ENCODE assay signal across 22 cellular contexts in genomic region chr2:43023791-43024514, GRCh38.
A peak's percentile ranks its signal among the peaks of the same experiment; 100 is the strongest.
DNase-seq lines count a peak whose midpoint lies in the region; ATAC-seq, FAIRE-seq and TF ChIP-seq lines count a peak whose summit lies in the region.
"Had no signal": no experiment of that assay in that cellular context is flagged by ENCODE, and none has a peak within 500 bp of the region (broad histone marks: within the 10 kb centered on the region; RNA-seq: fewer than 3 reads in every experiment).

No MANE protein-coding gene starts in this region.

- H3K27me3 ChIP-seq in adipocyte (replicated peaks; ENCODE audit: control insufficient read depth, insufficient read depth, low read length) (no peaks in the 10 kb centered on the region), pancreas (no peaks in the 10 kb centered on the region), Karpas-422 (ENCODE audit: low read length) (no peaks in the 10 kb centered on the region), right atrium auricular region (no peaks in the 10 kb centered on the region), sigmoid colon (no peaks in the 10 kb centered on the region)
- H3K27me3 ChIP-seq: heart right ventricle had no signal

- no peaks in the 10 kb centered on the region for H3K9me2 ChIP-seq in Karpas-422 (replicated peaks; ENCODE audit: insufficient read depth, low read length)
- H3K9me2 ChIP-seq: SK-N-SH had no signal

- H3K4me1 ChIP-seq in adipocyte (ENCODE audit: control insufficient read depth, insufficient read depth, low read length) = peaks cover 12% of the 10 kb centered on the region
- H3K4me1 ChIP-seq in kidney (ENCODE audit: control insufficient read depth in 1 of 2, insufficient read depth in 1 of 2, low read depth in 1 of 2, low read length in 2 of 2) = peaks cover 3 to 4% of the 10 kb centered on the region in 2 donors
- H3K4me1 ChIP-seq in pancreas = peaks cover 8 to 21% (median 20%) of the 10 kb centered on the region in 3 donors
- H3K4me1 ChIP-seq in Karpas-422 (ENCODE audit: low read length) = no peaks in the 10 kb centered on the region
- H3K4me1 ChIP-seq in right atrium auricular region = peaks cover 0 to 40% of the 10 kb centered on the region in 2 donors
- H3K4me1 ChIP-seq in sigmoid colon = peaks cover 0 to 15% (median 11%) of the 10 kb centered on the region in 4 donors
- H3K4me1 ChIP-seq: psoas muscle had no signal

- no peak overlapping the region for H2AFZ ChIP-seq in Karpas-422 (ENCODE audit: low read length)

- CTCF ChIA-PET in Calu3 (lab: Charles Lee) = interaction anchor here (0.6 to 1.7 kb wide), 17 partner anchors 13 to 460 kb away, joined by 3 to 9 read pairs (median 4); partner anchors contain the start of gene ZFP36L2

- H3K4me1 Mint-ChIP-seq in Calu3 (ENCODE audit: low read depth, unreplicated experiment) = peaks cover 58% of the 10 kb centered on the region

- H3K36me3 ChIP-seq in adipocyte (ENCODE audit: control insufficient read depth, insufficient read depth, low read length, severe bottlenecking) (no peaks in the 10 kb centered on the region), kidney (ENCODE audit: control insufficient read depth in 1 of 2, insufficient read depth in 2 of 2, low read length in 2 of 2) (no peaks in the 10 kb centered on the region), pancreas (no peaks in the 10 kb centered on the region), Karpas-422 (ENCODE audit: insufficient read depth, low read length) (no peaks in the 10 kb centered on the region), right atrium auricular region (no peaks in the 10 kb centered on the region), sigmoid colon (no peaks in the 10 kb centered on the region)
- H3K36me3 ChIP-seq: heart right ventricle had no signal

- H3K9me3 Mint-ChIP-seq in Calu3 (ENCODE audit: low read depth, unreplicated experiment) = no peaks in the 10 kb centered on the region
- H3K9me3 Mint-ChIP-seq: type B pancreatic cell had no signal

- H3K27ac Mint-ChIP-seq in Calu3 (ENCODE audit: unreplicated experiment) = peak overlapping the region; percentile 62
- H3K27ac Mint-ChIP-seq: stimulated activated effector memory CD8-positive, alpha-beta T cell treated with anti-CD3 and anti-CD28 coated beads, Interleukin-12 subunit alpha, Interleukin-12 subunit beta, amount 100 ng/mL, for 72 hours; WTC11 had no signal

- no peak overlapping the region for H3K4me3 Mint-ChIP-seq in Calu3 (ENCODE audit: low read depth, unreplicated experiment)
- H3K4me3 Mint-ChIP-seq: activated T-cell treated with anti-CD3 and anti-CD28 coated beads, Interleukin-2, amount 50 U/mL, for 4 hours; stimulated activated effector memory CD8-positive, alpha-beta T cell treated with anti-CD3 and anti-CD28 coated beads, Interleukin-12 subunit alpha, Interleukin-12 subunit beta, amount 100 ng/mL, for 72 hours; type B pancreatic cell; WTC11 had no signal

- no peak for TF ChIP-seq POLR2A in sigmoid colon (IDR thresholded peaks at IDR 0.05)

- no peak for TF ChIP-seq EP300 in sigmoid colon (IDR thresholded peaks at IDR 0.05)

- H3K4me2 ChIP-seq in Karpas-422 (ENCODE audit: low read depth, low read length, poor library complexity, severe bottlenecking) = no peak overlapping the region
- H3K4me2 ChIP-seq: SK-N-SH had no signal

- H3K9me3 ChIP-seq in adipocyte (ENCODE audit: control insufficient read depth, low read length) (peaks cover 13% of the 10 kb centered on the region), kidney (ENCODE audit: control insufficient read depth in 1 of 2, low read length in 2 of 2) (peaks cover 0 to 8% of the 10 kb centered on the region in 2 donors), pancreas (no peaks in the 10 kb centered on the region), Karpas-422 (ENCODE audit: low read length) (peaks cover 6% of the 10 kb centered on the region), right atrium auricular region (peaks cover 0 to 13% of the 10 kb centered on the region in 2 donors), sigmoid colon (peaks cover 0 to 5% (median 0%) of the 10 kb centered on the region in 4 donors)
- H3K9me3 ChIP-seq: psoas muscle, SK-N-SH had no signal

- H4K20me1 ChIP-seq in Karpas-422 (ENCODE audit: insufficient read depth, low read depth, low read length) = no peaks in the 10 kb centered on the region

- no peaks in the 10 kb centered on the region for H3K79me2 ChIP-seq in Karpas-422 (ENCODE audit: low read length)

- ATAC-seq in pancreas = no peak

- H3K4me3 ChIP-seq in adipocyte (ENCODE audit: low read length) (no peak overlapping the region), kidney (ENCODE audit: low read length in 2 of 2) (no peak overlapping the region), pancreas (no peak overlapping the region), Karpas-422 (ENCODE audit: low read length) (no peak overlapping the region), right atrium auricular region (no peak overlapping the region), sigmoid colon (no peak overlapping the region)
- H3K4me3 ChIP-seq: heart right ventricle, psoas muscle had no signal

- H3K9ac ChIP-seq in adipocyte (ENCODE audit: low read length) (peak overlapping the region; percentile 4), kidney (ENCODE audit: low read length in 2 of 2) (no peak overlapping the region), Karpas-422 (ENCODE audit: low read length) (no peak overlapping the region)
- H3K9ac ChIP-seq: SK-N-SH had no signal

- FAIRE-seq in kidney (lab: Jason Lieb, UNC) (no peak), pancreas (lab: Jason Lieb, UNC) (no peak)
- FAIRE-seq: frontal cortex had no signal

- peaks cover 20% of the 10 kb centered on the region for H3K36me3 Mint-ChIP-seq in Calu3 (ENCODE audit: insufficient read depth, unreplicated experiment)
- H3K36me3 Mint-ChIP-seq: stimulated activated effector memory CD8-positive, alpha-beta T cell treated with anti-CD3 and anti-CD28 coated beads, Interleukin-12 subunit alpha, Interleukin-12 subunit beta, amount 100 ng/mL, for 72 hours had no signal

- BruUV-seq in Calu3 (replicated peaks; lab: Mats Ljungman, UMichigan) = no TSS peak

- intact Hi-C loops in Calu3 (cut with micrococcal nuclease; ENCODE audit: unreplicated experiment) = loop anchor here (1.0 to 2.0 kb wide), 4 partner anchors 19 to 460 kb away; no protein-coding TSS in a partner anchor
- intact Hi-C loops in kidney (cut with DNase I) = loop anchor here (5.0 kb wide), 1 partner anchor 203 kb away; the partner anchor contains the start of gene ZFP36L2
- intact Hi-C loops in pancreas (cut with DNase I) = no loop called here
- intact Hi-C loops in sigmoid colon (cut with DNase I) = loop anchor here (2.0 to 5.0 kb wide), 3 partner anchors 197 to 458 kb away; no protein-coding TSS in a partner anchor

- H3K27ac ChIP-seq in kidney (ENCODE audit: low read depth in 2 of 2, low read length in 2 of 2) (no peak overlapping the region), pancreas (peak overlapping the region in 3 of 4 donors; percentile 47 to 84 (median 64)), Karpas-422 (ENCODE audit: low read length) (no peak overlapping the region), right atrium auricular region (no peak overlapping the region), sigmoid colon (peak overlapping the region in 1 of 4 donors; percentile 48)
- H3K27ac ChIP-seq: psoas muscle had no signal

- TF ChIP-seq CTCF in Calu3 (IDR thresholded peaks at IDR 0.05; ENCODE audit: unreplicated experiment) = no peak
- no peak for TF ChIP-seq CTCF in kidney (IDR thresholded peaks at IDR 0.05; ENCODE audit: borderline replicate concordance, extremely low read depth, insufficient read depth)
- no peak for TF ChIP-seq CTCF in pancreas (IDR thresholded peaks at IDR 0.05)
- no peak for TF ChIP-seq CTCF in right atrium auricular region (IDR thresholded peaks at IDR 0.05)
- TF ChIP-seq CTCF in sigmoid colon (IDR thresholded peaks at IDR 0.05) = no peak

- DNase-seq in Calu3 = no peak
- no peak for DNase-seq in adipocyte (ENCODE audit: low read depth)
- DNase-seq in kidney = peak; percentile 59
- peak in 2 of 6 donors; percentile 28 to 55 for DNase-seq in pancreas
- DNase-seq in Karpas-422 = no peak
- DNase-seq in right atrium auricular region (ENCODE audit: low spot score) = no peak
- no peak for DNase-seq in sigmoid colon
- DNase-seq in NOMO-1 treated with DMSO at 0.1 percent for 48 hours (lab: John Stamatoyannopoulos, UW; ENCODE audit: unreplicated experiment) = no peak
- DNase-seq: activated gamma-delta T cell, DMS79 treated with DMSO at 0.1 percent for 48 hours, GF-D8, NCI-H1105, NCI-H187 treated with DMSO at 0.1 percent for 48 hours, NCI-H2171 had no signal

- no peaks in the 10 kb centered on the region for H3K27me3 Mint-ChIP-seq in Calu3 (ENCODE audit: unreplicated experiment)
- H3K27me3 Mint-ChIP-seq: type B pancreatic cell had no signal

- WGBS in pancreas, 2 donors = 73 to 83% methylated on average over 6 of the region's 6 CpGs
- 69 to 80% methylated on average over 6 of the region's 6 CpGs for WGBS in sigmoid colon, 2 donors

Comparison
In these comparisons a context has a peak if more than half of its experiments do, and no peak if none do; other contexts are left out.
1. H3K27ac ChIP-seq: peak in pancreas (3 of 4); none in kidney (0 of 2), Karpas-422 (single experiment) and right atrium auricular region (0 of 2).
2. intact Hi-C loops: an anchor here in Calu3 (1.0 to 2.0 kb wide), kidney (5.0 kb wide) and sigmoid colon (2.0 to 5.0 kb wide); none called in pancreas.